13 cellular contexts compared by ENCODE assay signal in genomic region chr10:22765660-22766547, GRCh38. TPM values are rescaled to one million over a fixed set of nuclear protein-coding genes. Genes with fewer than 3 reads are reported as not detected.
DNase-seq lines count a peak whose midpoint lies in the region; ATAC-seq, FAIRE-seq and TF ChIP-seq lines count a peak whose summit lies in the region.
"Had no signal": no experiment of that assay in that cellular context is flagged by ENCODE, and none has a peak within 500 bp of the region (broad histone marks: within the 10 kb centered on the region; RNA-seq: fewer than 3 reads in every experiment).

No MANE protein-coding gene starts in this region.

- DNase-seq in GM13977 (ENCODE audit: low spot score) (peak; percentile 34), K562 (ENCODE audit: extremely low read depth in 1 of 4, low spot score in 3 of 4) (no peak), NCI-H146 treated with DMSO at 0.1 percent for 48 hours (lab: John Stamatoyannopoulos, UW; ENCODE audit: unreplicated experiment) (no peak), head of caudate nucleus (no peak), WERI-Rb-1 (no peak), endothelial cell (ENCODE audit: low spot score) (no peak)
- DNase-seq: CD4-positive, alpha-beta T cell; H7; MG63; SHP77 had no signal

- H3K9ac ChIP-seq in K562 (ENCODE audit: insufficient read depth in 1 of 2, low read depth in 2 of 2, low read length in 2 of 2): no peak overlapping the region

- TF ChIP-seq RAD21 in K562 (CRISPR knock-in tag; conservative IDR thresholded peaks at IDR 0.05 in 1 of 2, IDR thresholded peaks at IDR 0.05 in 1 of 2): no peak

- H3K27ac Mint-ChIP-seq in endothelial cell (ENCODE audit: unreplicated experiment): no peak overlapping the region
- H3K27ac Mint-ChIP-seq: CD4-positive, alpha-beta T cell had no signal

- no peaks in the 10 kb centered on the region for H3K36me3 Mint-ChIP-seq in endothelial cell (ENCODE audit: low read depth, unreplicated experiment)

- no peak for TF ChIP-seq EP300 in K562 (IDR thresholded peaks at IDR 0.05; ENCODE audit: low read length)

- H3K27me3 ChIP-seq in K562 (ENCODE audit: control insufficient read depth in 2 of 2, insufficient read depth in 2 of 2, low read length in 2 of 2): no peaks in the 10 kb centered on the region
- no peaks in the 10 kb centered on the region for H3K27me3 ChIP-seq in WERI-Rb-1 (ENCODE audit: insufficient read depth, low read depth, severe bottlenecking)
- H3K27me3 ChIP-seq: MG63, neutrophil had no signal

- CTCF ChIA-PET in K562 (lab: Yijun Ruan, JAX; ENCODE audit: low intra/inter-chr PET ratio): no interaction called here

- H4K20me1 ChIP-seq in K562 (replicated peaks; ENCODE audit: control insufficient read depth, insufficient read depth, low read length): no peaks in the 10 kb centered on the region

- H3K79me2 ChIP-seq in K562 (ENCODE audit: control insufficient read depth, insufficient read depth, low read length): no peaks in the 10 kb centered on the region

- in situ Hi-C loops in GM13977 (cut with MboI; ENCODE audit: low pct_unique_long_range_greater_than_20kb, low sequenced_read_pairs, unreplicated experiment) (no loop called here), K562 (cut with MboI) (no loop called here)

- no peak overlapping the region for H3K4me3 ChIP-seq in K562
- H3K4me3 ChIP-seq in WERI-Rb-1 (ENCODE audit: low read depth, low read length): no peak overlapping the region
- H3K4me3 ChIP-seq: MG63 had no signal

- ATAC-seq in GM21360 (IDR thresholded peaks at IDR 0.05; ENCODE audit: unreplicated experiment): peak; percentile 73
- ATAC-seq in HG03175 (IDR thresholded peaks at IDR 0.05; ENCODE audit: unreplicated experiment): peak; percentile 63
- no peak for ATAC-seq in K562

- H3K9me3 Mint-ChIP-seq in endothelial cell (ENCODE audit: unreplicated experiment): no peaks in the 10 kb centered on the region
- H3K9me3 Mint-ChIP-seq: CD4-positive, alpha-beta T cell had no signal

- no peak for TF ChIP-seq POLR2A in K562 (conservative IDR thresholded peaks at IDR 0.05)

- no TSS peak for BruUV-seq in K562 (replicated peaks; lab: Mats Ljungman, UMichigan)

- peaks cover 2% of the 10 kb centered on the region for H3K27me3 Mint-ChIP-seq in endothelial cell (ENCODE audit: unreplicated experiment)
- H3K27me3 Mint-ChIP-seq: CD4-positive, alpha-beta T cell had no signal

- WGBS in K562 (ENCODE audit: insufficient coverage, low coverage, missing lambda C conversion rate): 63% methylated on average over 5 of the region's 6 CpGs

- H2AFZ ChIP-seq in K562 (ENCODE audit: low read depth, low read length): 0 out of 2 replicates have a peak overlapping the region, but pooled peaks have one; percentile 6

- peaks cover 4 to 5% of the 10 kb centered on the region in 2 experiments; a peak in 3 of 5 replicates for H3K4me1 ChIP-seq in K562 (replicated peaks in 1 of 2; ENCODE audit: control insufficient read depth in 2 of 2, insufficient read depth in 2 of 2, low read length in 2 of 2)

- no peaks in the 10 kb centered on the region for H3K9me1 ChIP-seq in K562 (ENCODE audit: control insufficient read depth, insufficient read depth, low read length)

- TF ChIP-seq CTCF in GM13977 (IDR thresholded peaks at IDR 0.05; ENCODE audit: extremely low read depth, insufficient read depth, missing control alignments) (no peak), K562 (IDR thresholded peaks at IDR 0.05 in 2 of 3, conservative IDR thresholded peaks at IDR 0.05 in 1 of 3; ENCODE audit: insufficient read depth in 2 of 3, low read depth in 1 of 3, low read length in 3 of 3) (no peak), WERI-Rb-1 (IDR thresholded peaks at IDR 0.05; ENCODE audit: low read depth, low read length) (no peak), endothelial cell (IDR thresholded peaks at IDR 0.05; ENCODE audit: unreplicated experiment) (no peak)

- H3K9me3 ChIP-seq in K562 (replicated peaks; ENCODE audit: control insufficient read depth, insufficient read depth, low read depth, low read length) (peaks cover 2% of the 10 kb centered on the region), WERI-Rb-1 (ENCODE audit: severe bottlenecking) (no peaks in the 10 kb centered on the region)
- H3K9me3 ChIP-seq: MG63, neutrophil had no signal

- H3K4me1 Mint-ChIP-seq in endothelial cell (ENCODE audit: unreplicated experiment): no peaks in the 10 kb centered on the region

- no peak for FAIRE-seq in K562 (lab: Jason Lieb, UNC)

- no peaks in the 10 kb centered on the region for H3K36me3 ChIP-seq in K562 (ENCODE audit: control insufficient read depth, insufficient read depth, low read length)
- no peaks in the 10 kb centered on the region for H3K36me3 ChIP-seq in WERI-Rb-1
- H3K36me3 ChIP-seq: MG63, neutrophil had no signal

- no peak overlapping the region for H3K27ac ChIP-seq in K562 (ENCODE audit: extremely low read depth, low read depth, low read length)
- H3K27ac ChIP-seq in WERI-Rb-1: no peak overlapping the region
- H3K27ac ChIP-seq: neutrophil had no signal

- POLR2A ChIA-PET in K562 (lab: Yijun Ruan, JAX): interaction anchor here (0.6 kb wide), 1 partner anchor 8 kb away, joined by 3 read pairs; no protein-coding TSS in a partner anchor

- H3K4me3 Mint-ChIP-seq in endothelial cell (ENCODE audit: unreplicated experiment): no peak overlapping the region
- H3K4me3 Mint-ChIP-seq: CD4-positive, alpha-beta T cell had no signal

- intact Hi-C loops in K562 (cut with micrococcal nuclease): no loop called here
- intact Hi-C loops in head of caudate nucleus (cut with DNase I): no loop called here

- H3K4me2 ChIP-seq in K562 (ENCODE audit: insufficient read depth, low read length): no peak overlapping the region

TF ChIP-seq in K562, 482 proteins besides CTCF, POLR2A, EP300 and RAD21:
- TF ChIP-seq THAP7 (CRISPR knock-in tag; IDR thresholded peaks at IDR 0.05) (no peak), ZBTB33 (CRISPR knock-in tag; IDR thresholded peaks at IDR 0.05) (0 out of 2 replicates have a peak, but pooled peaks have one; percentile 35), NBN (IDR thresholded peaks at IDR 0.05; ENCODE audit: low read depth) (no peak), NRF1 (conservative IDR thresholded peaks at IDR 0.05 in 1 of 2, IDR thresholded peaks at IDR 0.05 in 1 of 2) (no peak)

RNA-seq across cellular contexts. Expression of gene PIP4K2A, which starts 51.5 kb away (rescaled TPM):
- total RNA-seq in K562 (2011; cell fraction: chromatin; rRNA removed; ENCODE audit: low replicate concordance): 31.6 and 61.2 TPM in 2 replicates
- total RNA-seq in K562 (2011; cell fraction: nucleolus; rRNA removed): 22.7 and 26.6 TPM in 2 replicates
- total RNA-seq in K562 (2011; cell fraction: nucleoplasm; rRNA removed): 30.2 and 39.5 TPM in 2 replicates
- total RNA-seq in K562 (2014; rRNA removed) (61.5 and 75.1 TPM in 2 replicates), K562 (2014; rRNA removed; fragmentation: Illumina TruSeq; extraction: Trizol) (73.5 and 95.8 TPM in 2 replicates), K562 (2015; rRNA removed; fragmentation: Illumina TruSeq; extraction: Trizol) (110 and 117 TPM in 2 replicates), K562 (2021) (56.4 and 71.9 TPM in 2 replicates), endothelial cell (ENCODE audit: unreplicated experiment) (110 TPM)
- polyA plus RNA-seq in K562 (2011; rRNA removed) (29.8 and 35.6 TPM in 2 replicates), K562 (2014; fragmentation: Illumina TruSeq; extraction: Trizol) (65.2 and 69.1 TPM in 2 replicates), K562 (2014; fragmentation: Nextera tagmentation; extraction: Ambion mirVana) (10 to 100 TPM; 64.8 to 87.2 TPM), K562 (2014; rRNA removed) (47.1 and 49.5 TPM in 2 replicates)
- 14.8 and 25.0 TPM in 2 replicates for polyA plus RNA-seq in K562 (2011; cell fraction: cytosol; rRNA removed)
- 17.2 and 23.1 TPM in 2 replicates for polyA plus RNA-seq in K562 (2011; cell fraction: nucleus; rRNA removed)
- polyA plus RNA-seq in K562 (2012): 39.4 and 42.5 TPM in 2 replicates
- polyA minus RNA-seq in K562 (2011; rRNA and poly(A)+ RNA removed): 62.2 and 65.1 TPM in 2 replicates
- 37.1 and 39.1 TPM in 2 replicates for polyA minus RNA-seq in K562 (2011; cell fraction: cytosol; rRNA and poly(A)+ RNA removed)
- 21.7 and 45.1 TPM in 2 replicates for polyA minus RNA-seq in K562 (2011; cell fraction: nucleus; rRNA and poly(A)+ RNA removed)
